Comparison of ENCODE assay signal across 29 cellular contexts in genomic region chr10:43902842-43903241, GRCh38.
"Had no signal": no experiment of that assay in that cellular context is flagged by ENCODE, and none has a peak within 500 bp of the region (broad histone marks: within the 10 kb centered on the region; RNA-seq: fewer than 3 reads in every experiment).

No MANE protein-coding gene starts in this region.

- ATAC-seq: esophagus mucosa; gastroesophageal sphincter; heart left ventricle; left colon; left ventricle myocardium superior; mucosa of descending colon; natural killer cell treated with Interleukin-12 subunit alpha and Interleukin-12 subunit beta and Interleukin-15 and Interleukin-18, amount 100 ng/mL, for 72 hours; right cardiac atrium had no signal

- H3K27me3 ChIP-seq: colonic mucosa, gastroesophageal sphincter, heart left ventricle, neural progenitor cell, testis, tibial artery had no signal

- DNase-seq: colonic mucosa; effector CD8-positive, alpha-beta T cell; endodermal cell; foreskin fibroblast; heart left ventricle; hypothalamus; immature natural killer cell; kidney glomerular epithelial cell; left colon; left ventricle myocardium superior; mucosa of descending colon; naive B cell; right cardiac atrium; stimulated activated CD4-positive, alpha-beta T cell treated with anti-CD3 and anti-CD28 coated beads, Interleukin-15, amount 100 ng/mL, for 24 hours; stimulated activated CD4-positive, alpha-beta T cell treated with anti-CD3 and anti-CD28 coated beads, Interleukin-2, amount 100 ng/mL, for 48 hours; stimulated activated CD8-positive, alpha-beta memory T cell treated with anti-CD3 and anti-CD28 coated beads, Interleukin-4, amount 100 ng/mL, for 48 hours; stimulated activated naive CD4-positive, alpha-beta T cell treated with Interleukin-2 at 50 U/mL for 16 hours; substantia nigra; testis; tibial artery had no signal

- H3K36me3 ChIP-seq: colonic mucosa, gastroesophageal sphincter, heart left ventricle, neural progenitor cell, prostate gland, tibial artery had no signal

- H3K4me3 ChIP-seq: colonic mucosa, gastroesophageal sphincter, heart left ventricle, lung, mucosa of descending colon, neural progenitor cell, prostate gland, skin epidermis, testis, tibial artery had no signal

- H3K4me2 ChIP-seq: neural progenitor cell had no signal

- H3K4me1 ChIP-seq: colonic mucosa, neural progenitor cell, parathyroid adenoma, prostate gland had no signal

- H2AFZ ChIP-seq: neural progenitor cell, parathyroid adenoma had no signal

- H3K9me3 ChIP-seq: colonic mucosa, gastroesophageal sphincter, heart left ventricle, mucosa of descending colon, prostate gland, testis, tibial artery had no signal

- H3K27ac ChIP-seq: colonic mucosa, epithelial cell of prostate, gastroesophageal sphincter, heart left ventricle, neural progenitor cell, parathyroid adenoma, prostate gland, skin epidermis, testis, tibial artery had no signal

- H3K79me2 ChIP-seq: parathyroid adenoma had no signal
